Comparison of ENCODE assay signal across 14 cellular contexts in the genomic region with DNA sequence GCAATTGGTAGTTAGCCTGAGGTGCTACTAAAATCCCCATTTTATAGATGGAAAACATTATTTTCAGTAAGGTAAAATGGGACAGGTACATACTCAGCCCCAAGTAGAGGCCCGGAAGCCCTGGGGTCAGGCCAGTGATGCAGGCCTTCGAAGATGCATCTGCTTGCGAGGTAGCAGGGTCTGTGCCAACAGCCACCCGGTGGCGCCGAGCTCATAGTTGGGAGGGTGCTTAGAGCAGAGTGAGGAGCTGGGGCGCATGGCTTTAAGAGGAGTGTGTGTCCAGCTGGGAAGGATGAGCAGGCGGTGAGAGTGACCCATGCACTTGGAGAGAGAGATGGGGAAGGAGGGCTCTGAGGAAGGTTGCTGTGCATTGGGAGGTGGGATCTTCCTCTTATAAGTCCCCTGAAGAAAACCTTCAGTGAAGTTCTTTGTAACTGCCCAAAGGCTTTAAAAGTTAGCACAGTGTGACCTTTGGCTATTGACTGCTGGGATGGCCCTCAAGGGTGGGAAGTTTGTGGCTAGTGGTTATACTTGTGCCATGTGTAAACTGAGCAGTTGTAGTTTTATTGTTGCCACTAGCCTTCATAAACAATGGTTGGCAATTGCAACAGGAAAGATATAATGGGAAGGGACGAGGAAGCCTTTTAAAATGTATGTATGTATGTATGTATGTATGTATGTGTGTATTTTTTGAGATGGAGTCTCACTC.
"Had no signal": no experiment of that assay in that cellular context is flagged by ENCODE, and none has a peak within 500 bp of the region (broad histone marks: within the 10 kb centered on the region; RNA-seq: fewer than 3 reads in every experiment).

No MANE protein-coding gene starts in this region.

- H3K27me3 ChIP-seq: brain microvascular endothelial cell, sigmoid colon had no signal

- H3K4me3 ChIP-seq: sigmoid colon, thoracic aorta had no signal

- DNase-seq: activated CD4-positive, CD25-positive, alpha-beta regulatory T cell; activated CD8-positive, alpha-beta memory T cell treated with anti-CD3 and anti-CD28 coated beads, Interleukin-2, amount 10 ng/mL, durations not matched to agents 7 days and 5 days; activated effector memory CD4-positive, alpha-beta T cell treated with anti-CD3 and anti-CD28 coated beads, Interleukin-2, amount 50 U/mL, for 16 hours; activated T-cell treated with anti-CD3 and anti-CD28 coated beads, Interleukin-2, amount 50 U/mL, for 4 hours; amygdala; brain microvascular endothelial cell; hypothalamus; left cardiac atrium; mammary epithelial cell; sigmoid colon; stimulated activated CD4-positive, alpha-beta T cell treated with anti-CD3 and anti-CD28 coated beads, Interleukin-2, amount 100 ng/mL, for 24 hours; T-helper 2 cell had no signal

- ATAC-seq: activated CD8-positive, alpha-beta memory T cell treated with anti-CD3 and anti-CD28 coated beads, Interleukin-2, amount 10 ng/mL, durations not matched to agents 7 days and 5 days; activated naive CD4-positive, alpha-beta T cell treated with anti-CD3 and anti-CD28 coated beads, Interleukin-2, amount 50 U/mL, for 72 hours; left cardiac atrium had no signal

- H3K9me3 ChIP-seq: thoracic aorta had no signal

- H3K36me3 ChIP-seq: brain microvascular endothelial cell, sigmoid colon, thoracic aorta had no signal

- H3K27ac ChIP-seq: brain microvascular endothelial cell, sigmoid colon, thoracic aorta had no signal

- H3K4me1 ChIP-seq: sigmoid colon had no signal
